In genomic region chr1:40390857-40391256, GRCh38 we compare ENCODE assay signal across 12 cellular contexts. TPM values are rescaled to one million over a fixed set of nuclear protein-coding genes. Genes with fewer than 3 reads are reported as not detected.
DNase-seq lines count a peak whose midpoint lies in the region; ATAC-seq and TF ChIP-seq lines count a peak whose summit lies in the region.
"Had no signal": no experiment of that assay in that cellular context is flagged by ENCODE, and none has a peak within 500 bp of the region (broad histone marks: within the 10 kb centered on the region; RNA-seq: fewer than 3 reads in every experiment).

No MANE protein-coding gene starts in this region.

- no peak for TF ChIP-seq CTCF in ascending aorta (IDR thresholded peaks at IDR 0.05)
- no peak for TF ChIP-seq CTCF in upper lobe of left lung (IDR thresholded peaks at IDR 0.05)

- WGBS in upper lobe of left lung, 2 donors = 87 to 96% methylated on average over 3 of the region's 3 CpGs

- H3K4me1 Mint-ChIP-seq in activated naive CD4-positive, alpha-beta T cell treated with anti-CD3 and anti-CD28 coated beads, Interleukin-2, amount 50 U/mL, for 24 hours = peaks cover 88% of the 10 kb centered on the region

- peak overlapping the region; percentile 96 for H3K27ac Mint-ChIP-seq in activated naive CD4-positive, alpha-beta T cell treated with anti-CD3 and anti-CD28 coated beads, Interleukin-2, amount 50 U/mL, for 24 hours

- H3K9me3 ChIP-seq in ascending aorta (no peaks in the 10 kb centered on the region), mucosa of stomach (ENCODE audit: control insufficient read depth, low read length) (no peaks in the 10 kb centered on the region), upper lobe of left lung (no peaks in the 10 kb centered on the region)
- H3K9me3 ChIP-seq: SJSA1 had no signal

- H3K4me3 ChIP-seq in ascending aorta = no peak overlapping the region
- peak overlapping the region; percentile 14 for H3K4me3 ChIP-seq in mucosa of stomach (ENCODE audit: low read length)
- no peak overlapping the region for H3K4me3 ChIP-seq in upper lobe of left lung
- H3K4me3 ChIP-seq: SJSA1 had no signal

- H3K9me3 Mint-ChIP-seq in activated naive CD4-positive, alpha-beta T cell treated with anti-CD3 and anti-CD28 coated beads, Interleukin-2, amount 50 U/mL, for 24 hours = peaks cover 7% of the 10 kb centered on the region
- H3K9me3 Mint-ChIP-seq: neural crest cell had no signal

- TF ChIP-seq EP300 in upper lobe of left lung (IDR thresholded peaks at IDR 0.05) = no peak

- H3K27me3 ChIP-seq in ascending aorta = no peaks in the 10 kb centered on the region
- no peaks in the 10 kb centered on the region for H3K27me3 ChIP-seq in mucosa of stomach (ENCODE audit: control insufficient read depth, insufficient read depth, low read length)
- no peaks in the 10 kb centered on the region for H3K27me3 ChIP-seq in upper lobe of left lung
- H3K27me3 ChIP-seq: SJSA1 had no signal

- H3K36me3 ChIP-seq in ascending aorta = peaks cover 0 to 4% of the 10 kb centered on the region in 2 donors
- H3K36me3 ChIP-seq in mucosa of stomach (ENCODE audit: control insufficient read depth, insufficient read depth, low read length) = no peaks in the 10 kb centered on the region
- H3K36me3 ChIP-seq in upper lobe of left lung = peaks cover 0 to 6% (median 0%) of the 10 kb centered on the region in 4 donors

- H3K9ac ChIP-seq in mucosa of stomach (ENCODE audit: low read length) = peak overlapping the region; percentile 64

- DNase-seq in activated naive CD4-positive, alpha-beta T cell (lab: John Stamatoyannopoulos, UW) = no peak
- DNase-seq in ascending aorta (ENCODE audit: low spot score in 2 of 2) (no peak), upper lobe of left lung (no peak), NCI-H82 treated with DMSO at 0.1 percent for 48 hours (lab: John Stamatoyannopoulos, UW; ENCODE audit: unreplicated experiment) (no peak)
- DNase-seq: activated CD4-positive, alpha-beta T cell treated with anti-CD3 and anti-CD28 coated beads, Interleukin-2, amount 50 U/mL, for 1 hour; NCI-H1092 had no signal

- H3K4me1 ChIP-seq in ascending aorta (peaks cover 0 to 6% of the 10 kb centered on the region in 2 donors), mucosa of stomach (ENCODE audit: control insufficient read depth, insufficient read depth, low read length) (peaks cover 86% of the 10 kb centered on the region), upper lobe of left lung (peaks cover 46 to 87% (median 63%) of the 10 kb centered on the region in 4 donors)

- H3K27me3 Mint-ChIP-seq in activated naive CD4-positive, alpha-beta T cell treated with anti-CD3 and anti-CD28 coated beads, Interleukin-2, amount 50 U/mL, for 24 hours = no peaks in the 10 kb centered on the region

- no peak for TF ChIP-seq POLR2A in upper lobe of left lung (IDR thresholded peaks at IDR 0.05)

- peaks cover 29% of the 10 kb centered on the region for H3K36me3 Mint-ChIP-seq in activated naive CD4-positive, alpha-beta T cell treated with anti-CD3 and anti-CD28 coated beads, Interleukin-2, amount 50 U/mL, for 24 hours

- H3K27ac ChIP-seq in ascending aorta (peak overlapping the region; percentile 50 to 64), upper lobe of left lung (peak overlapping the region; percentile 77 to 93 (median 90))
- H3K27ac ChIP-seq: SJSA1 had no signal

- intact Hi-C loops in ascending aorta (cut with DNase I) = no loop called here

- H3K4me3 Mint-ChIP-seq in activated naive CD4-positive, alpha-beta T cell treated with anti-CD3 and anti-CD28 coated beads, Interleukin-2, amount 50 U/mL, for 24 hours = peak overlapping the region; percentile 83
- H3K4me3 Mint-ChIP-seq: neural crest cell had no signal

- ATAC-seq in upper lobe of left lung (ENCODE audit: low FRiP score in 2 of 2) (no peak), GM21360 (IDR thresholded peaks at IDR 0.05; ENCODE audit: unreplicated experiment) (no peak), HG03135 (IDR thresholded peaks at IDR 0.05; ENCODE audit: unreplicated experiment) (no peak)

RNA-seq across cellular contexts. Expression of gene SMAP2, which starts 17.3 kb away (rescaled TPM):
- total RNA-seq in ascending aorta = 33.5 TPM
- 10 to 100 TPM; 68.7 to 95.3 (median 72.2) TPM for total RNA-seq in upper lobe of left lung

RNA-seq across cellular contexts. Expression of gene ZFP69B, which starts 59.4 kb away (rescaled TPM):
- 3.8 TPM for total RNA-seq in ascending aorta
- 1 to 10 TPM in 3 of 6 donors, under 1 TPM in 1, not detected in 2; 0.76 to 1.7 (median 1.4) TPM for total RNA-seq in upper lobe of left lung
